ENCODE assay signal across 18 cellular contexts in genomic region chr6:36857325-36857724, GRCh38. TPM values are rescaled to one million over a fixed set of nuclear protein-coding genes. Genes with fewer than 3 reads are reported as not detected.
DNase-seq lines count a peak whose midpoint lies in the region; FAIRE-seq and TF ChIP-seq lines count a peak whose summit lies in the region.
"Had no signal": no experiment of that assay in that cellular context is flagged by ENCODE, and none has a peak within 500 bp of the region (broad histone marks: within the 10 kb centered on the region; RNA-seq: fewer than 3 reads in every experiment).

No MANE protein-coding gene starts in this region.

- H3K4me3 Mint-ChIP-seq in HFFc6 (no peak overlapping the region), endodermal cell (no peak overlapping the region)
- H3K4me3 Mint-ChIP-seq: CD4-positive, alpha-beta memory T cell had no signal

- TF ChIP-seq CTCF in HEK293 (tag by site-specific recombination; IDR thresholded peaks at IDR 0.05): no peak
- no peak for TF ChIP-seq CTCF in HFFc6 (IDR thresholded peaks at IDR 0.05)
- no peak for TF ChIP-seq CTCF in endodermal cell (conservative IDR thresholded peaks at IDR 0.05)

- H3K9me3 Mint-ChIP-seq in HFFc6 (no peaks in the 10 kb centered on the region), endodermal cell (no peaks in the 10 kb centered on the region)
- H3K9me3 Mint-ChIP-seq: CD4-positive, alpha-beta memory T cell had no signal

- FAIRE-seq in urothelium cell line (lab: Jason Lieb, UNC): no peak
- FAIRE-seq: A549, G401.6, GM12891, HTR-8/SVneo had no signal

- CTCF ChIA-PET in HEK293 (lab: Yijun Ruan, JAX): interaction anchor here (0.6 to 1.8 kb wide), 7 partner anchors 8 to 1231 kb away, joined by 3 to 9 read pairs (median 4); no protein-coding TSS in a partner anchor

- H3K27ac ChIP-seq in HEK293 (ENCODE audit: extremely low read depth, low read depth, low read length) (no peak overlapping the region), endodermal cell (ENCODE audit: low read depth, low read length) (no peak overlapping the region)
- H3K27ac ChIP-seq: A549, C4-2B, GM23248 had no signal

- no peaks in the 10 kb centered on the region for H3K27me3 ChIP-seq in endodermal cell (ENCODE audit: control insufficient read depth, insufficient read depth, low read length, poor library complexity, severe bottlenecking)
- H3K27me3 ChIP-seq: BE2C had no signal

- H3K9me3 ChIP-seq in HEK293 (ENCODE audit: control insufficient read depth, insufficient read depth, low read depth, low read length): no peaks in the 10 kb centered on the region
- no peaks in the 10 kb centered on the region for H3K9me3 ChIP-seq in endodermal cell (ENCODE audit: control insufficient read depth, low read length)
- H3K9me3 ChIP-seq: A549, BE2C had no signal

- H3K36me3 Mint-ChIP-seq in HFFc6 (ENCODE audit: low read depth) (peaks cover 49% of the 10 kb centered on the region), endodermal cell (ENCODE audit: low read depth) (peaks cover 68% of the 10 kb centered on the region)

- H3K27ac Mint-ChIP-seq in HFFc6: peak overlapping the region; percentile 36; the same call in 1 of the 2 replicates
- no peak overlapping the region for H3K27ac Mint-ChIP-seq in endodermal cell
- H3K27ac Mint-ChIP-seq: CD4-positive, alpha-beta memory T cell had no signal

- no peaks in the 10 kb centered on the region for H3K4me1 ChIP-seq in HEK293 (ENCODE audit: control insufficient read depth, insufficient read depth, low read length)
- no peaks in the 10 kb centered on the region for H3K4me1 ChIP-seq in endodermal cell (ENCODE audit: control insufficient read depth, insufficient read depth, low read length)

- peaks cover 7 to 76% of the 10 kb centered on the region in 2 experiments; a peak in 2 of 3 replicates for H3K36me3 ChIP-seq in HEK293 (ENCODE audit: control insufficient read depth in 2 of 2, insufficient read depth in 1 of 2, low read length in 2 of 2)
- H3K36me3 ChIP-seq in endodermal cell (ENCODE audit: control insufficient read depth, insufficient read depth, low read length): peaks cover 51% of the 10 kb centered on the region

- POLR2A ChIA-PET in HEK293 (lab: Yijun Ruan, JAX): no interaction called here

- no peak overlapping the region for H3K9ac ChIP-seq in endodermal cell (ENCODE audit: extremely low read depth, low read length, poor library complexity, severe bottlenecking)
- H3K9ac ChIP-seq: GM23248 had no signal

- H3K27me3 Mint-ChIP-seq in HFFc6 (ENCODE audit: insufficient read depth) (peaks cover 2% of the 10 kb centered on the region; the same call in 1 of the 2 replicates), endodermal cell (ENCODE audit: insufficient read depth) (peaks cover 2% of the 10 kb centered on the region)
- H3K27me3 Mint-ChIP-seq: CD4-positive, alpha-beta memory T cell had no signal

- H3K4me1 Mint-ChIP-seq in HFFc6 (ENCODE audit: low read depth): peaks cover 72% of the 10 kb centered on the region
- H3K4me1 Mint-ChIP-seq in endodermal cell: peaks cover 10% of the 10 kb centered on the region

- DNase-seq in HFFc6: no peak
- peak; percentile 8 for DNase-seq in endodermal cell
- DNase-seq in ureter (ENCODE audit: low spot score): peak; percentile 5
- no peak for DNase-seq in HT-29 (ENCODE audit: low spot score)
- no peak for DNase-seq in urothelium cell line (ENCODE audit: low spot score)
- DNase-seq: BE2C; CD4-positive, alpha-beta memory T cell; DMS153; DMS79 treated with DMSO at 0.1 percent for 48 hours; EL; GM23248; H7 had no signal

- H3K4me3 ChIP-seq in HEK293 (ENCODE audit: low read depth, low read length) (no peak overlapping the region), endodermal cell (ENCODE audit: low read length) (no peak overlapping the region)
- H3K4me3 ChIP-seq: A549, GM23248 had no signal

- 93 to 94% methylated on average over 4 of the region's 4 CpGs for WGBS in endodermal cell (ENCODE audit: insufficient coverage in 1 of 2, insufficient read length in 1 of 2), 2 experiments

TF ChIP-seq in HEK293, 187 proteins besides CTCF, POLR2A, EP300 and RAD21:
- peak; percentile 76 for TF ChIP-seq ZNF121 (tag by site-specific recombination; IDR thresholded peaks at IDR 0.05)
- no peak for TF ChIP-seq MEIS1 (CRISPR knock-in tag; IDR thresholded peaks at IDR 0.05; ENCODE audit: borderline replicate concordance)

RNA-seq across cellular contexts. Expression of gene PPIL1, which starts 17.3 kb away (rescaled TPM):
- total RNA-seq in HFFc6 (2021; fragmentation: NEBNext Ultra II Directional; extraction: Animal tissue kit (Norgen Biotek cat#: 25700)): 10 to 100 TPM; 36.1 to 46.8 (median 39.6) TPM
- 10 to 100 TPM; 36.7 to 53.3 TPM for total RNA-seq in endodermal cell
- 68.5 TPM for polyA plus RNA-seq in endodermal cell (2013, experiment 1 of 2)
- 66.8 TPM for polyA plus RNA-seq in endodermal cell (2013, experiment 2 of 2)
- 39.1 TPM for total RNA-seq in ureter
- total RNA-seq in HT-29 (2014; rRNA removed; shearing (Covaris generic)): 23.3 and 24.4 TPM in 2 replicates

RNA-seq across cellular contexts. Expression of gene CPNE5, which starts 18.1 kb away (rescaled TPM):
- under 1 TPM in 4 of 6 experiments, not detected in 2; 0.12 to 0.37 (median 0.26) TPM for total RNA-seq in HFFc6 (2021; fragmentation: NEBNext Ultra II Directional; extraction: Animal tissue kit (Norgen Biotek cat#: 25700))
- total RNA-seq in endodermal cell (under 1 TPM; 0.26 to 0.42 TPM), ureter (3.6 TPM)
- polyA plus RNA-seq in endodermal cell (2013, experiment 1 of 2): 1.4 TPM
- polyA plus RNA-seq in endodermal cell (2013, experiment 2 of 2): 1.6 TPM
- 0.10 TPM in 1 of 2 replicates, not detected in the other for total RNA-seq in HT-29 (2014; rRNA removed; shearing (Covaris generic))
- total RNA-seq: GM23248 had no signal

RNA-seq across cellular contexts. Expression of gene C6orf89, which starts 28.4 kb away (rescaled TPM):
- total RNA-seq in HFFc6 (2021; fragmentation: NEBNext Ultra II Directional; extraction: Animal tissue kit (Norgen Biotek cat#: 25700)): 10 to 100 TPM; 71.3 to 89.2 (median 80.8) TPM
- total RNA-seq in endodermal cell: 10 to 100 TPM; 13.9 to 16.8 TPM
- 22.7 TPM for polyA plus RNA-seq in endodermal cell (2013, experiment 1 of 2)
- 19.5 TPM for polyA plus RNA-seq in endodermal cell (2013, experiment 2 of 2)
- 71.4 TPM for total RNA-seq in ureter
- 16.9 and 19.1 TPM in 2 replicates for total RNA-seq in HT-29 (2014; rRNA removed; shearing (Covaris generic))

Comparison
In these comparisons a context has a peak if more than half of its experiments do, and no peak if none do; other contexts are left out.
1. DNase-seq: peak in endodermal cell (single experiment) and ureter (single experiment); none in HFFc6 (single experiment), HT-29 (single experiment) and urothelium cell line (single experiment).